In the genomic region with DNA sequence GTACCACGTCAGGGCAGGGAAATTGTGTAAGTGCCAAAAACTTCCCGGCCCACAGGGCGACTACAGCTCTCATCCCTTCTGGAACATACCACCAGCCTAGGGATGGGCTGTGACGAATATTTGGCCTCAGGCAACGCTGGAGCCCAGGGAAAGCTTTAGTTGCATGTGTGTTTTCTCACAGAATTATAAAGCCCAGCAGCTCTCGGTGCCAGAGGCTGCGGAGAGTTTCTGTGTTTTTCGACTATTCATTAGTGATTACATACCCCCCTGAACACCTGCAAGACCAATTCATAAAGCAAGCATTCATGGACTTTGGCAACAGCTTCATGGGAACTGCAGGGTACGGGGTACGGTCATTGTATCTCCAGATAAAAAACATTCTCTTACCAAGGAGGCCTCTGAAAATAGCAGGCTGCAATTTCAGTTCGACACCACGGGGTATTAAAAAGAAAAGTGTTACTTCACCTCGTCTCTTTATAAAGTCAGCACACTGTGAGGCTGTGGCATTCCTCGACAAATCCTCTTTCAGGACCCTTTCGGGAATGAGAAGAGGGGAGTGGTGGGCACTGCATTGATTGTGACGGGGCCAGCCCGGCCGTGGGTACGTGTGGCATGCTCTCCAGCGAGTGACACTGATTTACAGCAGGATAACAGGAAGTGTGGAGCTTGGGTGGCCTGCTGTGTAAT, we compare ENCODE assay signal across 15 cellular contexts.
DNase-seq lines count a peak whose midpoint lies in the region; ATAC-seq, FAIRE-seq and TF ChIP-seq lines count a peak whose summit lies in the region.
"Had no signal": no experiment of that assay in that cellular context is flagged by ENCODE, and none has a peak within 500 bp of the region (broad histone marks: within the 10 kb centered on the region; RNA-seq: fewer than 3 reads in every experiment).

No MANE protein-coding gene starts in this region.

- no peaks in the 10 kb centered on the region for H3K23me2 ChIP-seq in H1 (ENCODE audit: low read depth, low read length)

- CTCF ChIA-PET in H1 (lab: Charles Lee; ENCODE audit: partially characterized antibody): interaction anchor here (0.6 to 1.9 kb wide), 5 partner anchors 11 to 411 kb away, joined by 3 to 6 read pairs (median 4); no protein-coding TSS in a partner anchor
- CTCF ChIA-PET in activated CD8-positive, alpha-beta T cell treated with anti-CD3 and anti-CD28 coated beads for 36 hours (lab: Charles Lee): no interaction called here

- no peak for FAIRE-seq in H1 (lab: Jason Lieb, UNC)

- POLR2A ChIA-PET in H1 (lab: Charles Lee; ENCODE audit: partially characterized antibody): no interaction called here
- POLR2A ChIA-PET in activated CD8-positive, alpha-beta T cell treated with anti-CD3 and anti-CD28 coated beads for 36 hours (lab: Charles Lee): no interaction called here

- H3K14ac ChIP-seq in H1 (ENCODE audit: insufficient read length): no peak overlapping the region

- peaks cover 11% of the 10 kb centered on the region for H3K27me3 Mint-ChIP-seq in activated CD8-positive, alpha-beta T cell treated with anti-CD3 and anti-CD28 coated beads for 36 hours

- H2AK5ac ChIP-seq in H1 (ENCODE audit: low read depth, low read length): no peak overlapping the region

- H3K23ac ChIP-seq in H1 (ENCODE audit: insufficient read length): no peak overlapping the region

- no peak overlapping the region for H3K4ac ChIP-seq in H1 (replicated peaks; ENCODE audit: insufficient read length, low read depth, low read length)

- TF ChIP-seq CTCF in H1 (IDR thresholded peaks at IDR 0.05; ENCODE audit: control extremely low read depth in 1 of 3, insufficient read depth in 1 of 3, low read depth in 1 of 3, low read length in 3 of 3): no peak
- no peak for TF ChIP-seq CTCF in activated CD8-positive, alpha-beta T cell treated with anti-CD3 and anti-CD28 coated beads for 36 hours (IDR thresholded peaks at IDR 0.05)

- H3K4me3 Mint-ChIP-seq in activated CD8-positive, alpha-beta T cell treated with anti-CD3 and anti-CD28 coated beads for 36 hours: no peak overlapping the region
- H3K4me3 Mint-ChIP-seq: activated naive CD8-positive, alpha-beta T cell treated with anti-CD3 and anti-CD28 coated beads, Interleukin-2, amount 50 U/mL, for 24 hours had no signal

- no peak for TF ChIP-seq RAD21 in H1 (IDR thresholded peaks at IDR 0.05 in 1 of 2, conservative IDR thresholded peaks at IDR 0.05 in 1 of 2; ENCODE audit: low read depth in 2 of 2, low read length in 2 of 2)

- H3K27ac Mint-ChIP-seq in activated CD8-positive, alpha-beta T cell treated with anti-CD3 and anti-CD28 coated beads for 36 hours: no peak overlapping the region
- H3K27ac Mint-ChIP-seq: activated naive CD8-positive, alpha-beta T cell treated with anti-CD3 and anti-CD28 coated beads, Interleukin-2, amount 50 U/mL, for 24 hours had no signal

- no peak overlapping the region for H2BK120ac ChIP-seq in H1 (replicated peaks; ENCODE audit: low read depth, low read length)

- WGBS in H1 (ENCODE audit: extremely low coverage in 1 of 2, insufficient coverage in 1 of 2, insufficient read length in 1 of 2, insufficient replicate concordance in 2 of 2, low coverage in 1 of 2, low lambda C conversion rate in 2 of 2, missing lambda C conversion rate in 1 of 2), 2 experiments: 84% methylated on average over 20 of the region's 20 CpGs; no CpG with 5 or more reads in 1 of the 2 experiments
- 79 to 85% methylated on average over 18 to 20 of the region's 20 CpGs for WGBS in mesodermal cell (ENCODE audit: insufficient coverage in 2 of 2), 2 experiments

- no peak overlapping the region for H4K8ac ChIP-seq in H1 (ENCODE audit: extremely low read depth, insufficient read depth, low read length)

- no peaks in the 10 kb centered on the region for H3K36me3 ChIP-seq in H1 (ENCODE audit: control insufficient read depth in 2 of 4, insufficient read depth in 4 of 4, low read length in 3 of 4)
- no peaks in the 10 kb centered on the region for H3K36me3 ChIP-seq in mesodermal cell (ENCODE audit: control insufficient read depth, insufficient read depth, low read length)
- no peaks in the 10 kb centered on the region for H3K36me3 ChIP-seq in stomach smooth muscle (ENCODE audit: control insufficient read depth in 2 of 2, insufficient read depth in 2 of 2, low read length in 2 of 2)
- H3K36me3 ChIP-seq: esophagus squamous epithelium, left lung had no signal

- no peak overlapping the region for H3K56ac ChIP-seq in H1 (replicated peaks; ENCODE audit: insufficient read length, low read depth, low read length)

- intact Hi-C loops in activated CD8-positive, alpha-beta T cell treated with anti-CD3 and anti-CD28 coated beads for 36 hours (cut with micrococcal nuclease): no loop called here

- no peaks in the 10 kb centered on the region for H3K79me2 ChIP-seq in H1 (ENCODE audit: control insufficient read depth in 1 of 2, insufficient read depth in 2 of 2, low read length in 2 of 2)

- H3K4me1 ChIP-seq in H1 (replicated peaks in 1 of 4; ENCODE audit: control insufficient read depth in 3 of 4, insufficient read depth in 4 of 4, low read length in 3 of 4): peaks cover 0 to 8% (median 2%) of the 10 kb centered on the region in 4 experiments; a peak in 2 of 7 replicates
- no peaks in the 10 kb centered on the region for H3K4me1 ChIP-seq in mesodermal cell (ENCODE audit: control insufficient read depth, insufficient read depth, low read length, poor library complexity, severe bottlenecking)
- peaks cover 20% of the 10 kb centered on the region for H3K4me1 ChIP-seq in stomach smooth muscle (ENCODE audit: control insufficient read depth, insufficient read depth, low read length)
- H3K4me1 ChIP-seq: esophagus squamous epithelium, left lung had no signal

- DNase-seq in RPMI7951 (ENCODE audit: low read depth) (peak; percentile 37), H1 (ENCODE audit: low read depth in 1 of 2, low spot score in 2 of 2) (no peak), NCI-H82 treated with DMSO at 0.1 percent for 48 hours (lab: John Stamatoyannopoulos, UW; ENCODE audit: unreplicated experiment) (no peak), HT-29 (ENCODE audit: low spot score) (no peak)
- DNase-seq in activated CD8-positive, alpha-beta T cell treated with anti-CD3 and anti-CD28 coated beads for 36 hours: no peak
- DNase-seq: activated naive CD8-positive, alpha-beta T cell treated with anti-CD3 and anti-CD28 coated beads, Interleukin-2, amount 50 U/mL, for 24 hours; Calu3; esophagus squamous epithelium; left lung; NCI-H748 treated with DMSO at 0.1 percent for 48 hours; T-helper 1 cell had no signal

- no peaks in the 10 kb centered on the region for H4K20me1 ChIP-seq in H1 (replicated peaks in 1 of 2; ENCODE audit: control insufficient read depth in 1 of 2, insufficient read depth in 2 of 2, low read length in 2 of 2)

- TF ChIP-seq POLR2A in H1 (IDR thresholded peaks at IDR 0.05; ENCODE audit: control extremely low read depth in 1 of 2, low read depth in 2 of 2, low read length in 2 of 2): no peak

- no peak overlapping the region for H2BK5ac ChIP-seq in H1 (ENCODE audit: low read depth, low read length)

- TF ChIP-seq EP300 in H1 (IDR thresholded peaks at IDR 0.05; ENCODE audit: borderline replicate concordance in 1 of 2, low read depth in 2 of 2, low read length in 2 of 2): no peak

- no peak for ATAC-seq in HG03175 (IDR thresholded peaks at IDR 0.05; ENCODE audit: unreplicated experiment)
- ATAC-seq in activated CD8-positive, alpha-beta T cell treated with anti-CD3 and anti-CD28 coated beads for 36 hours: no peak
- ATAC-seq: activated naive CD8-positive, alpha-beta T cell treated with anti-CD3 and anti-CD28 coated beads, Interleukin-2, amount 50 U/mL, for 24 hours; left lung had no signal

- H3K36me3 Mint-ChIP-seq in activated CD8-positive, alpha-beta T cell treated with anti-CD3 and anti-CD28 coated beads for 36 hours (ENCODE audit: low read depth): no peaks in the 10 kb centered on the region

- H3K4me2 ChIP-seq in H1 (ENCODE audit: insufficient read depth in 1 of 2, low read depth in 2 of 2, low read length in 2 of 2): no peak overlapping the region

- H4K5ac ChIP-seq in H1 (ENCODE audit: insufficient read length, low read depth, low read length): no peak overlapping the region

- no peak overlapping the region for H2BK15ac ChIP-seq in H1 (ENCODE audit: low read length)

- no peak overlapping the region for H4K91ac ChIP-seq in H1 (replicated peaks; ENCODE audit: insufficient read length, low read length)

- H3K9me3 ChIP-seq in H1 (ENCODE audit: insufficient read depth in 2 of 2, low read depth in 1 of 2, low read length in 1 of 2) (no peaks in the 10 kb centered on the region), mesodermal cell (ENCODE audit: control insufficient read depth, low read length) (no peaks in the 10 kb centered on the region), stomach smooth muscle (ENCODE audit: control insufficient read depth in 2 of 2, low read length in 2 of 2) (no peaks in the 10 kb centered on the region)
- H3K9me3 ChIP-seq: esophagus squamous epithelium, left lung had no signal

- H3K4me3 ChIP-seq in H1 (ENCODE audit: extremely low read depth in 1 of 4, insufficient read depth in 2 of 4, low read depth in 3 of 4, low read length in 4 of 4) (no peak overlapping the region), mesodermal cell (ENCODE audit: extremely low read depth, insufficient read depth, low read length, poor library complexity, severe bottlenecking) (no peak overlapping the region), stomach smooth muscle (ENCODE audit: low read length in 2 of 2) (peak overlapping the region; percentile 20 to 57)
- H3K4me3 ChIP-seq: esophagus squamous epithelium, left lung, skin epidermis had no signal

- H2BK20ac ChIP-seq in H1 (ENCODE audit: low read length): no peak overlapping the region; the same call in 1 of the 2 replicates

- H3K27me3 ChIP-seq in H1 (replicated peaks in 1 of 4; ENCODE audit: control insufficient read depth in 3 of 4, extremely low read depth in 1 of 4, insufficient read depth in 3 of 4, low read length in 3 of 4) (no peaks in the 10 kb centered on the region), stomach smooth muscle (ENCODE audit: control insufficient read depth in 1 of 2, insufficient read depth in 2 of 2, low read length in 2 of 2) (no peaks in the 10 kb centered on the region)

- no peaks in the 10 kb centered on the region for H3K4me1 Mint-ChIP-seq in activated CD8-positive, alpha-beta T cell treated with anti-CD3 and anti-CD28 coated beads for 36 hours (ENCODE audit: low read depth)
- H3K4me1 Mint-ChIP-seq: activated naive CD8-positive, alpha-beta T cell treated with anti-CD3 and anti-CD28 coated beads, Interleukin-2, amount 50 U/mL, for 24 hours had no signal

- H3K9me3 Mint-ChIP-seq in activated CD8-positive, alpha-beta T cell treated with anti-CD3 and anti-CD28 coated beads for 36 hours: no peaks in the 10 kb centered on the region
- H3K9me3 Mint-ChIP-seq: activated naive CD8-positive, alpha-beta T cell treated with anti-CD3 and anti-CD28 coated beads, Interleukin-2, amount 50 U/mL, for 24 hours had no signal

- no peak overlapping the region for H3K18ac ChIP-seq in H1 (ENCODE audit: extremely low read depth, low read length)

- H3K79me1 ChIP-seq in H1 (ENCODE audit: low read depth, low read length): no peaks in the 10 kb centered on the region

- no peak overlapping the region for H3K27ac ChIP-seq in H1 (ENCODE audit: low read depth, low read length)
- peak overlapping the region; percentile 5 for H3K27ac ChIP-seq in mesodermal cell (ENCODE audit: low read depth, low read length, severe bottlenecking)
- H3K27ac ChIP-seq in stomach smooth muscle (ENCODE audit: low read length): peak overlapping the region; percentile 88
- H3K27ac ChIP-seq: esophagus squamous epithelium, left lung, skin epidermis had no signal

- no peak overlapping the region for H2BK12ac ChIP-seq in H1 (ENCODE audit: low read depth, low read length)

- H3K9ac ChIP-seq in H1 (replicated peaks in 1 of 4; ENCODE audit: extremely low read depth in 1 of 4, low read depth in 3 of 4, low read length in 3 of 4) (no peak overlapping the region; a peak in 2 of 7 replicates), stomach smooth muscle (ENCODE audit: low read length in 2 of 2) (peak overlapping the region; percentile 60 to 64)

- H2AFZ ChIP-seq in H1 (ENCODE audit: low read length): 0 out of 2 replicates have a peak overlapping the region, but pooled peaks have one; percentile 31

Comparison
In these comparisons a context has a peak if more than half of its experiments do, and no peak if none do; other contexts are left out.
1. H3K4me3 ChIP-seq: peak in stomach smooth muscle (2 of 2); none in H1 (0 of 4) and mesodermal cell (single experiment).
2. H3K9ac ChIP-seq: peak in stomach smooth muscle (2 of 2); none in H1 (0 of 4).